In the genomic region with DNA sequence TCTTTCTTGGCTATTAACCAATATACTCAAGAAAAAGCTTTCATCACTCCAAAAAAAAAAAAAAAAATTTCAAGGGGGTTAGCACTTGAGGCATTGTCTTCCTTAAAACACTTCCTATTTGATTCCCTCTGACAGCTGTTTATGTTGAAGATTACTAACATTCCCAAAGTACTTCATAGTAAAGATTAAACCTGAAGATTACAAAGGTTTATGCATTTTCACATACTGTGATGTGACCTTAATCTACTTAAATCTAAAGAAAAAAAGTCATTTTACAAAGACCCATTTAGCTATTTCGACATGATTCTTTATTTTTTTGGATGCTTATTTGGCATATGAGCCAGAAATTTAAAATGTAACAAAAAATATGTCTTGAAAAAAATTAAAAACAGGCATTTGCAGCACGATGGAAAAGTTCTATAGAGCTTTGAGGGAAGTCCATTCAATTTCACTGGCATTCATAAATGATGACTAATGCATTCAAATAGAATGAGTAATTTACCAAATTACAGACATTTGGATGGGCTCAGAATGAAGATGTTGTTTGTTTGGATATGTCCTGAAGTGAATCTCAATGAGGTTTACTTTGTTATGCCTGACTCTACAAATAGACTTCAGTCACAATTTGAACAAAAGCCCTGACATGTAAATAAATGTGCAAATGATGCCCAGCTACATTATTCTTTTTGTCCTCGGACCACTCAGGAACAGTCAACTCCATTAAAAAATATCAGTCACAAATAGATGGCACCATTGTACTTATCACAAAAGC, we compare ENCODE assay signal across 9 cellular contexts.
DNase-seq lines count a peak whose midpoint lies in the region; ATAC-seq, FAIRE-seq and TF ChIP-seq lines count a peak whose summit lies in the region.
"Had no signal": no experiment of that assay in that cellular context is flagged by ENCODE, and none has a peak within 500 bp of the region (broad histone marks: within the 10 kb centered on the region; RNA-seq: fewer than 3 reads in every experiment).

No MANE protein-coding gene starts in this region.

- H3K9ac ChIP-seq in keratinocyte (ENCODE audit: control insufficient read depth, extremely low read depth, insufficient read depth, low read length) = no peak overlapping the region

- H3K36me3 Mint-ChIP-seq in activated naive CD4-positive, alpha-beta T cell treated with anti-CD3 and anti-CD28 coated beads, Interleukin-2, amount 50 U/mL, for 72 hours = no peaks in the 10 kb centered on the region
- no peaks in the 10 kb centered on the region for H3K36me3 Mint-ChIP-seq in stimulated activated memory B cell treated with anti-CD40 and anti-IgM and Interleukin-4, amounts not matched to agents 10 μg/mL and 1 μg/mL and 100 μg/mL, for 72 hours

- H3K4me1 ChIP-seq in keratinocyte (ENCODE audit: control insufficient read depth, extremely low read depth, insufficient read depth, low read length) = peaks cover 12% of the 10 kb centered on the region

- H3K9me3 ChIP-seq in keratinocyte (ENCODE audit: control insufficient read depth, low read depth, low read length) = no peaks in the 10 kb centered on the region
- H3K9me3 ChIP-seq: tibial nerve had no signal

- H3K9me1 ChIP-seq in keratinocyte (ENCODE audit: control insufficient read depth, extremely low read depth, insufficient read depth, low read length) = no peaks in the 10 kb centered on the region

- peak; percentile 77 for FAIRE-seq in keratinocyte (lab: Jason Lieb, UNC)

- no peak overlapping the region for H2AFZ ChIP-seq in keratinocyte (ENCODE audit: control insufficient read depth, low read length)

- no peaks in the 10 kb centered on the region for H3K36me3 ChIP-seq in keratinocyte (ENCODE audit: control insufficient read depth in 2 of 2, extremely low read depth in 1 of 2, insufficient read depth in 2 of 2, low read length in 2 of 2)
- H3K36me3 ChIP-seq: tibial nerve had no signal

- H3K27me3 Mint-ChIP-seq in stimulated activated memory B cell treated with anti-CD40 and anti-IgM and Interleukin-4, amounts not matched to agents 10 μg/mL and 1 μg/mL and 100 μg/mL, for 72 hours = no peaks in the 10 kb centered on the region

- no peaks in the 10 kb centered on the region for H3K27me3 ChIP-seq in keratinocyte (ENCODE audit: control insufficient read depth, extremely low read depth, insufficient read depth, low read length)
- H3K27me3 ChIP-seq: tibial nerve had no signal

- H4K20me1 ChIP-seq in keratinocyte (ENCODE audit: control insufficient read depth, extremely low read depth, insufficient read depth, low read length) = no peaks in the 10 kb centered on the region

- ATAC-seq in activated naive CD4-positive, alpha-beta T cell treated with anti-CD3 and anti-CD28 coated beads, Interleukin-2, amount 50 U/mL, for 72 hours = no peak
- no peak for ATAC-seq in HG03439 (IDR thresholded peaks at IDR 0.05; ENCODE audit: unreplicated experiment)
- no peak for ATAC-seq in stimulated activated memory B cell treated with anti-CD40 and anti-IgM and Interleukin-4, amounts not matched to agents 10 μg/mL and 1 μg/mL and 100 μg/mL, for 72 hours

- no peak overlapping the region for H3K4me3 Mint-ChIP-seq in stimulated activated memory B cell treated with anti-CD40 and anti-IgM and Interleukin-4, amounts not matched to agents 10 μg/mL and 1 μg/mL and 100 μg/mL, for 72 hours

- no peak overlapping the region for H3K4me3 ChIP-seq in keratinocyte (ENCODE audit: control insufficient read depth in 2 of 3, extremely low read depth in 1 of 3, insufficient read depth in 2 of 3, low read depth in 1 of 3, low read length in 3 of 3)
- H3K4me3 ChIP-seq: tibial nerve had no signal

- H3K27ac Mint-ChIP-seq in activated naive CD4-positive, alpha-beta T cell treated with anti-CD3 and anti-CD28 coated beads, Interleukin-2, amount 50 U/mL, for 72 hours = no peak overlapping the region
- H3K27ac Mint-ChIP-seq in stimulated activated memory B cell treated with anti-CD40 and anti-IgM and Interleukin-4, amounts not matched to agents 10 μg/mL and 1 μg/mL and 100 μg/mL, for 72 hours = no peak overlapping the region

- DNase-seq in Ammon's horn (ENCODE audit: low spot score) (peak; percentile 44), NCI-H1105 (lab: John Stamatoyannopoulos, UW) (peak; percentile 83), SW480 (ENCODE audit: low spot score) (peak; percentile 18), keratinocyte (ENCODE audit: low read depth, low spot score) (peak; percentile 23), SKM-1 (lab: John Stamatoyannopoulos, UW; ENCODE audit: unreplicated experiment) (no peak)
- DNase-seq in activated naive CD4-positive, alpha-beta T cell treated with anti-CD3 and anti-CD28 coated beads, Interleukin-2, amount 50 U/mL, for 72 hours (ENCODE audit: low spot score in 2 of 2) = no peak

- H3K4me2 ChIP-seq in keratinocyte (ENCODE audit: control insufficient read depth, extremely low read depth, insufficient read depth, low read depth, low read length) = peak overlapping the region; percentile 19

- no peak overlapping the region for H3K27ac ChIP-seq in keratinocyte (ENCODE audit: control insufficient read depth, insufficient read depth, low read length)

- dilution Hi-C loops in keratinocyte (cut with MboI; ENCODE audit: extremely low pct_ligation_motif_present, low sequenced_read_pairs) = no loop called here

- no peaks in the 10 kb centered on the region for H3K4me1 Mint-ChIP-seq in stimulated activated memory B cell treated with anti-CD40 and anti-IgM and Interleukin-4, amounts not matched to agents 10 μg/mL and 1 μg/mL and 100 μg/mL, for 72 hours

- TF ChIP-seq CTCF in keratinocyte (optimal IDR thresholded peaks at IDR 0.05 in 1 of 3, IDR thresholded peaks at IDR 0.05 in 1 of 3, conservative IDR thresholded peaks at IDR 0.05 in 1 of 3; ENCODE audit: extremely low read depth in 1 of 3, insufficient read depth in 2 of 3, low read length in 3 of 3) = no peak

- H3K9me3 Mint-ChIP-seq in activated naive CD4-positive, alpha-beta T cell treated with anti-CD3 and anti-CD28 coated beads, Interleukin-2, amount 50 U/mL, for 72 hours = peaks cover 17 to 18% of the 10 kb centered on the region in 2 donors
- no peaks in the 10 kb centered on the region for H3K9me3 Mint-ChIP-seq in stimulated activated memory B cell treated with anti-CD40 and anti-IgM and Interleukin-4, amounts not matched to agents 10 μg/mL and 1 μg/mL and 100 μg/mL, for 72 hours

- no peaks in the 10 kb centered on the region for H3K79me2 ChIP-seq in keratinocyte (ENCODE audit: control insufficient read depth, insufficient read depth, low read length)

Comparison
In these comparisons a context has a peak if more than half of its experiments do, and no peak if none do; other contexts are left out.
1. DNase-seq: peak in Ammon's horn (single experiment), NCI-H1105 (single experiment), SW480 (single experiment) and keratinocyte (single experiment); none in SKM-1 (single experiment) and activated naive CD4-positive, alpha-beta T cell treated with anti-CD3 and anti-CD28 coated beads, Interleukin-2, amount 50 U/mL, for 72 hours (0 of 2).